Comparison of ENCODE assay signal across 22 cellular contexts in the genomic region with DNA sequence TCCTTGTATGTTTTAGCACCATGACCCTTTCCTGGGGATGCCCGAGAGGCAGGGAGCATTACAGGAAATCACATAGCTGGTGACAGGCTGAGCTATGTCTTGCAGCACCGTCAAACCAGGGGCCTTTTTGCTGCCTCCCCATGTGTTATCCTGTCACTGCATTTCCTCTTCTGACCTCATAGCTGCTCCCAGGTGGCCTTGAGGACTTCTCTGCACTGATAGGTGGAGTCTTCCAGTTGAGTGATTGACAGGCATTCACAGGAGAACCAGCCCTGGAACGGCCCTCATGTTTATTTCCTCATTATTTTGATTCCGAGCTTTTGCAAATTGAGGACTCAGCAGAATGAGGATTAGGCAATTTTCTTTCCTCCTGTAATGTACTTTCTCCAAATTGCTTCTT.
DNase-seq lines count a peak whose midpoint lies in the region; ATAC-seq and TF ChIP-seq lines count a peak whose summit lies in the region.
"Had no signal": no experiment of that assay in that cellular context is flagged by ENCODE, and none has a peak within 500 bp of the region (broad histone marks: within the 10 kb centered on the region; RNA-seq: fewer than 3 reads in every experiment).

No MANE protein-coding gene starts in this region.

- H3K9me3 ChIP-seq in neural progenitor cell (ENCODE audit: low read depth) = no peaks in the 10 kb centered on the region
- H3K9me3 ChIP-seq in CD8-positive, alpha-beta memory T cell (ENCODE audit: low read length) = no peaks in the 10 kb centered on the region
- H3K9me3 ChIP-seq: esophagus squamous epithelium, gastroesophageal sphincter had no signal

- intact Hi-C loops in Calu3 (cut with micrococcal nuclease; ENCODE audit: unreplicated experiment) = no loop called here

- H4K20me1 ChIP-seq in neural progenitor cell (ENCODE audit: low read depth) = no peaks in the 10 kb centered on the region

- no peak overlapping the region for H3K27ac Mint-ChIP-seq in Calu3 (ENCODE audit: unreplicated experiment)
- H3K27ac Mint-ChIP-seq in neural progenitor cell = no peak overlapping the region
- H3K27ac Mint-ChIP-seq in CD8-positive, alpha-beta memory T cell = no peak overlapping the region
- H3K27ac Mint-ChIP-seq: activated CD4-positive, alpha-beta memory T cell treated with anti-CD3 and anti-CD28 coated beads for 36 hours; CD4-positive, CD25-positive, alpha-beta regulatory T cell; naive thymus-derived CD4-positive, alpha-beta T cell had no signal

- H3K4me3 Mint-ChIP-seq in Calu3 (ENCODE audit: low read depth, unreplicated experiment) (no peak overlapping the region), neural progenitor cell (no peak overlapping the region)
- no peak overlapping the region for H3K4me3 Mint-ChIP-seq in CD8-positive, alpha-beta memory T cell
- H3K4me3 Mint-ChIP-seq: activated CD4-positive, alpha-beta memory T cell treated with anti-CD3 and anti-CD28 coated beads for 36 hours; CD4-positive, CD25-positive, alpha-beta regulatory T cell; naive thymus-derived CD4-positive, alpha-beta T cell had no signal

- no peak overlapping the region for H3K9ac ChIP-seq in neural progenitor cell

- H3K9me3 Mint-ChIP-seq in Calu3 (ENCODE audit: low read depth, unreplicated experiment) = peaks cover 2% of the 10 kb centered on the region
- H3K9me3 Mint-ChIP-seq in neural progenitor cell = no peaks in the 10 kb centered on the region
- peaks cover 0 to 9% (median 4%) of the 10 kb centered on the region in 5 donors for H3K9me3 Mint-ChIP-seq in CD8-positive, alpha-beta memory T cell
- H3K9me3 Mint-ChIP-seq: activated CD4-positive, alpha-beta memory T cell treated with anti-CD3 and anti-CD28 coated beads for 36 hours had no signal

- BruUV-seq in Calu3 (replicated peaks; lab: Mats Ljungman, UMichigan) = no TSS peak

- H3K79me2 ChIP-seq in neural progenitor cell (ENCODE audit: low read depth) = no peaks in the 10 kb centered on the region

- no peak for TF ChIP-seq CTCF in Calu3 (IDR thresholded peaks at IDR 0.05; ENCODE audit: unreplicated experiment)
- TF ChIP-seq CTCF in NB4 (IDR thresholded peaks at IDR 0.05; ENCODE audit: low read depth, low read length) = no peak
- no peak for TF ChIP-seq CTCF in neural progenitor cell (IDR thresholded peaks at IDR 0.05)

- H3K4me1 Mint-ChIP-seq in Calu3 (ENCODE audit: low read depth, unreplicated experiment) (no peaks in the 10 kb centered on the region), neural progenitor cell (peaks cover 11% of the 10 kb centered on the region)
- H3K4me1 Mint-ChIP-seq in CD8-positive, alpha-beta memory T cell = no peaks in the 10 kb centered on the region
- H3K4me1 Mint-ChIP-seq: CD4-positive, CD25-positive, alpha-beta regulatory T cell; naive thymus-derived CD4-positive, alpha-beta T cell had no signal

- CTCF ChIA-PET in Calu3 (lab: Charles Lee) = interaction anchor here (0.5 to 1.2 kb wide), 3 partner anchors 9 to 163 kb away, joined by 3 to 5 read pairs (median 3); no protein-coding TSS in a partner anchor
- CTCF ChIA-PET in CD8-positive, alpha-beta memory T cell (lab: Charles Lee) = no interaction called here

- H3K4me3 ChIP-seq in NB4 (ENCODE audit: low read depth, low read length) (no peak overlapping the region), neural progenitor cell (no peak overlapping the region)
- no peak overlapping the region for H3K4me3 ChIP-seq in CD8-positive, alpha-beta memory T cell (ENCODE audit: low read length)
- H3K4me3 ChIP-seq: esophagus squamous epithelium, gastroesophageal sphincter had no signal

- H3K36me3 Mint-ChIP-seq in Calu3 (ENCODE audit: insufficient read depth, unreplicated experiment) (no peaks in the 10 kb centered on the region), neural progenitor cell (no peaks in the 10 kb centered on the region)
- H3K36me3 Mint-ChIP-seq in CD8-positive, alpha-beta memory T cell = no peaks in the 10 kb centered on the region
- H3K36me3 Mint-ChIP-seq: activated CD4-positive, alpha-beta memory T cell treated with anti-CD3 and anti-CD28 coated beads for 36 hours; CD4-positive, CD25-positive, alpha-beta regulatory T cell; naive thymus-derived CD4-positive, alpha-beta T cell had no signal

- H3K4me1 ChIP-seq in neural progenitor cell = peaks cover 6% of the 10 kb centered on the region
- H3K4me1 ChIP-seq in CD8-positive, alpha-beta memory T cell (ENCODE audit: insufficient read depth, low read length) = no peaks in the 10 kb centered on the region
- H3K4me1 ChIP-seq: esophagus squamous epithelium, gastroesophageal sphincter had no signal

- H3K4me2 ChIP-seq in neural progenitor cell = no peak overlapping the region

- no peak overlapping the region for H2AFZ ChIP-seq in neural progenitor cell (replicated peaks)

- ATAC-seq in esophagus mucosa (peak; percentile 41), HG03280 (IDR thresholded peaks at IDR 0.05; ENCODE audit: unreplicated experiment) (no peak)
- ATAC-seq: gastroesophageal sphincter; naive thymus-derived CD4-positive, alpha-beta T cell; SK-N-SH treated with all-trans-retinoic acid at 6 μM for 48 hours had no signal

- H3K27me3 ChIP-seq in neural progenitor cell = no peaks in the 10 kb centered on the region
- no peaks in the 10 kb centered on the region for H3K27me3 ChIP-seq in CD8-positive, alpha-beta memory T cell (ENCODE audit: insufficient read depth, low read length, poor library complexity, severe bottlenecking)
- H3K27me3 ChIP-seq: brain microvascular endothelial cell had no signal

- no peaks in the 10 kb centered on the region for H3F3A ChIP-seq in neural progenitor cell (ENCODE audit: low read depth)

- TF ChIP-seq POLR2A in NB4 (IDR thresholded peaks at IDR 0.05; ENCODE audit: extremely low read depth, insufficient read length) = no peak

- POLR2A ChIA-PET in CD8-positive, alpha-beta memory T cell (lab: Charles Lee) = no interaction called here

- H3K27me3 Mint-ChIP-seq in Calu3 (ENCODE audit: unreplicated experiment) (peaks cover 36% of the 10 kb centered on the region), neural progenitor cell (ENCODE audit: insufficient read depth, low read depth) (no peaks in the 10 kb centered on the region)
- peaks cover 0 to 5% of the 10 kb centered on the region in 2 donors for H3K27me3 Mint-ChIP-seq in CD8-positive, alpha-beta memory T cell
- H3K27me3 Mint-ChIP-seq: activated CD4-positive, alpha-beta memory T cell treated with anti-CD3 and anti-CD28 coated beads for 36 hours; CD4-positive, CD25-positive, alpha-beta regulatory T cell had no signal

- no peaks in the 10 kb centered on the region for H3K36me3 ChIP-seq in neural progenitor cell
- H3K36me3 ChIP-seq in CD8-positive, alpha-beta memory T cell (ENCODE audit: insufficient read depth, low read length) = no peaks in the 10 kb centered on the region
- H3K36me3 ChIP-seq: brain microvascular endothelial cell, esophagus squamous epithelium, gastroesophageal sphincter had no signal

- H3K27ac ChIP-seq in neural progenitor cell = no peak overlapping the region
- no peak overlapping the region for H3K27ac ChIP-seq in CD8-positive, alpha-beta memory T cell (ENCODE audit: low read depth, low read length)
- H3K27ac ChIP-seq: brain microvascular endothelial cell, esophagus squamous epithelium, gastroesophageal sphincter had no signal

- DNase-seq in Calu3 (peak; percentile 24), NB4 (ENCODE audit: low read depth) (peak; percentile 9), neural progenitor cell (ENCODE audit: low spot score) (peak; percentile 20), ecto neural progenitor cell (ENCODE audit: low spot score) (no peak)
- DNase-seq in CD8-positive, alpha-beta memory T cell = no peak
- no peak for DNase-seq in stimulated activated naive CD4-positive, alpha-beta T cell (lab: John Stamatoyannopoulos, UW)
- DNase-seq: activated CD4-positive, alpha-beta memory T cell treated with anti-CD3 and anti-CD28 coated beads for 36 hours; activated CD4-positive, CD25-positive, alpha-beta regulatory T cell; activated effector memory CD4-positive, alpha-beta T cell treated with Interleukin-2 at 50 U/mL for 16 hours; brain microvascular endothelial cell; CD4-positive, CD25-positive, alpha-beta regulatory T cell; DMS79 treated with DMSO at 0.1 percent for 48 hours; effector memory CD4-positive, alpha-beta T cell; esophagus squamous epithelium; hypothalamus; mesenchymal stem cell; naive thymus-derived CD4-positive, alpha-beta T cell; NCI-H1105 had no signal

Comparison
In these comparisons a context has a peak if more than half of its experiments do, and no peak if none do; other contexts are left out.
1. DNase-seq: peak in Calu3 (single experiment), NB4 (single experiment) and neural progenitor cell (single experiment); none in CD8-positive, alpha-beta memory T cell (0 of 5), ecto neural progenitor cell (single experiment) and stimulated activated naive CD4-positive, alpha-beta T cell (0 of 6).